Comparison of ENCODE assay signal across 1 cellular context in genomic region chr3:49899815-49900214, GRCh38.
TF ChIP-seq lines count a peak whose summit lies in the region.

No MANE protein-coding gene starts in this region.

TF ChIP-seq in H1, 55 proteins besides CTCF, POLR2A, EP300 and RAD21:
- TF ChIP-seq BCL11A (IDR thresholded peaks at IDR 0.05; ENCODE audit: low read depth in 2 of 2, low read length in 2 of 2), result no peak
- TF ChIP-seq ASH2L (IDR thresholded peaks at IDR 0.05; ENCODE audit: low read length), result no peak
- TF ChIP-seq, protein P1, sequence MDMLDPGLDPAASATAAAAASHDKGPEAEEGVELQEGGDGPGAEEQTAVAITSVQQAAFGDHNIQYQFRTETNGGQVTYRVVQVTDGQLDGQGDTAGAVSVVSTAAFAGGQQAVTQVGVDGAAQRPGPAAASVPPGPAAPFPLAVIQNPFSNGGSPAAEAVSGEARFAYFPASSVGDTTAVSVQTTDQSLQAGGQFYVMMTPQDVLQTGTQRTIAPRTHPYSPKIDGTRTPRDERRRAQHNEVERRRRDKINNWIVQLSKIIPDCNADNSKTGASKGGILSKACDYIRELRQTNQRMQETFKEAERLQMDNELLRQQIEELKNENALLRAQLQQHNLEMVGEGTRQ (IDR thresholded peaks at IDR 0.05; ENCODE audit: low read length), result no peak
- TF ChIP-seq GTF2F1 (IDR thresholded peaks at IDR 0.05; ENCODE audit: borderline replicate concordance, low read depth, low read length), result no peak
- TF ChIP-seq RFX5 (IDR thresholded peaks at IDR 0.05; ENCODE audit: borderline replicate concordance, low read depth, low read length), result no peak
